Comparison of ENCODE assay signal across 13 cellular contexts in genomic region chr19:23996549-23996948, GRCh38.
DNase-seq lines count a peak whose midpoint lies in the region; TF ChIP-seq lines count a peak whose summit lies in the region.
"Had no signal": no experiment of that assay in that cellular context is flagged by ENCODE, and none has a peak within 500 bp of the region (broad histone marks: within the 10 kb centered on the region; RNA-seq: fewer than 3 reads in every experiment).

No MANE protein-coding gene starts in this region.

- in situ Hi-C loops in SK-MEL-5 (cut with HindIII; ENCODE audit: low pct_unique_long_range_greater_than_20kb, low sequenced_read_pairs) = no loop called here
- in situ Hi-C loops in transverse colon (cut with MboI; ENCODE audit: low pct_ligation_motif_present in 1 of 4, low pct_unique_long_range_greater_than_20kb in 1 of 4, low sequenced_read_pairs in 3 of 4) = no loop called here

- no peak overlapping the region for H3K27ac ChIP-seq in transverse colon
- H3K27ac ChIP-seq: prostate gland had no signal

- 79 to 83% methylated on average over 1 to 7 of the region's 7 CpGs for WGBS in transverse colon (ENCODE audit: low coverage in 1 of 2), 2 donors

- no peaks in the 10 kb centered on the region for H3K36me3 ChIP-seq in transverse colon
- H3K36me3 ChIP-seq: HAP-1, prostate gland had no signal

- no peaks in the 10 kb centered on the region for H3K27me3 ChIP-seq in transverse colon

- TF ChIP-seq EP300 in transverse colon (IDR thresholded peaks at IDR 0.05; ENCODE audit: low read depth) = no peak

- TF ChIP-seq POLR2A in transverse colon (IDR thresholded peaks at IDR 0.05) = no peak

- TF ChIP-seq CTCF in AG10803 (conservative IDR thresholded peaks at IDR 0.05; ENCODE audit: low read length) (peak; percentile 34), GM12873 (IDR thresholded peaks at IDR 0.05; ENCODE audit: insufficient read depth, low read depth, low read length, missing control alignments) (peak; percentile 56), transverse colon (IDR thresholded peaks at IDR 0.05) (peak in 2 of 5 experiments; percentile 16 to 28)

- no peak overlapping the region for H3K4me3 ChIP-seq in AG10803 (ENCODE audit: low read length)
- H3K4me3 ChIP-seq in transverse colon = no peak overlapping the region
- H3K4me3 ChIP-seq: GM12878, HAP-1, prostate gland had no signal

- H3K9me3 ChIP-seq in transverse colon = peaks cover 0 to 4% of the 10 kb centered on the region in 2 donors
- H3K9me3 ChIP-seq: HAP-1, prostate gland had no signal

- intact Hi-C loops in transverse colon (cut with DNase I; ENCODE audit: low total_unique reads) = no loop called here

- H3K4me1 ChIP-seq in transverse colon = no peaks in the 10 kb centered on the region
- H3K4me1 ChIP-seq: HAP-1, prostate gland had no signal

- DNase-seq in AG10803 (ENCODE audit: low read depth) = no peak
- peak; percentile 39 for DNase-seq in SK-MEL-5 (ENCODE audit: low read depth, low spot score)
- DNase-seq in hepatic stellate cell (ENCODE audit: low spot score) = peak; percentile 17
- no peak for DNase-seq in NK-92 treated with Interleukin-12 subunit alpha and Interleukin-12 subunit beta, amount 100 ng/mL, for 24 hours (lab: John Stamatoyannopoulos, UW)
- no peak for DNase-seq in NCI-H524 treated with DMSO at 0.1 percent for 48 hours (lab: John Stamatoyannopoulos, UW)
- no peak for DNase-seq in putamen (ENCODE audit: low spot score)
- no peak for DNase-seq in transverse colon
- DNase-seq: activated naive CD8-positive, alpha-beta T cell treated with anti-CD3 and anti-CD28 coated beads, Interleukin-2, amount 10 ng/mL, durations not matched to agents 7 days and 5 days; T-helper 17 cell had no signal

Comparison
In these comparisons a context has a peak if more than half of its experiments do, and no peak if none do; other contexts are left out.
1. DNase-seq: peak in SK-MEL-5 (single experiment) and hepatic stellate cell (single experiment); none in AG10803 (single experiment), NK-92 treated with Interleukin-12 subunit alpha and Interleukin-12 subunit beta, amount 100 ng/mL, for 24 hours (single experiment), NCI-H524 treated with DMSO at 0.1 percent for 48 hours (single experiment), putamen (single experiment) and transverse colon (single experiment).